1 cellular context compared by ENCODE assay signal in genomic region chr11:129658558-129658882, GRCh38.
TF ChIP-seq lines count a peak whose summit lies in the region.

No MANE protein-coding gene starts in this region.

TF ChIP-seq in WTC11, 78 proteins besides CTCF, POLR2A, EP300 and RAD21 (continued from another document):
- TF ChIP-seq CREB1 (CRISPR knock-in tag; IDR thresholded peaks at IDR 0.05), result no peak
- no peak for TF ChIP-seq ZNF121 (CRISPR knock-in tag; IDR thresholded peaks at IDR 0.05)
- TF ChIP-seq AFF4 (CRISPR knock-in tag; IDR thresholded peaks at IDR 0.05; ENCODE audit: borderline replicate concordance), result no peak
- TF ChIP-seq EMX1 (CRISPR knock-in tag; IDR thresholded peaks at IDR 0.05), result no peak
- no peak for TF ChIP-seq GABPB1 (CRISPR knock-in tag; IDR thresholded peaks at IDR 0.05)
